Comparison of ENCODE assay signal across 8 cellular contexts in genomic region chr12:3838731-3839548, GRCh38. TPM values are rescaled to one million over a fixed set of nuclear protein-coding genes. Genes with fewer than 3 reads are reported as not detected.
DNase-seq lines count a peak whose midpoint lies in the region; ATAC-seq lines count a peak whose summit lies in the region.
"Not testable (repeated sequence)": the region's sequence is repeated elsewhere in the genome, so short reads cannot be mapped to it uniquely, and the experiment has no call there.

No MANE protein-coding gene starts in this region.

- CTCF ChIA-PET in activated CD4-positive, alpha-beta T cell treated with anti-CD3 and anti-CD28 coated beads, Interleukin-2, amount 10 ng/mL, durations not matched to agents 7 days and 5 days (lab: Charles Lee), result not testable (repeated sequence)

- ATAC-seq in HG02884 (IDR thresholded peaks at IDR 0.05; ENCODE audit: unreplicated experiment) (peak; percentile 55), left lobe of liver (peak; percentile 35)

- H3K4me1 Mint-ChIP-seq in activated CD4-positive, alpha-beta T cell treated with anti-CD3 and anti-CD28 coated beads, Interleukin-2, amount 10 ng/mL, durations not matched to agents 7 days and 5 days, result peaks cover 39% of the 10 kb centered on the region
- peaks cover 46% of the 10 kb centered on the region for H3K4me1 Mint-ChIP-seq in dendritic cell treated with granulocyte-macrophage colony-stimulating factor and Interleukin-4, amounts not matched to agents 40 ng/mL and 50 ng/mL, for 4 days (ENCODE audit: low read depth)
- H3K4me1 Mint-ChIP-seq in stimulated activated naive CD8-positive, alpha-beta T cell treated with anti-CD3 and anti-CD28 coated beads, Interleukin-15, Interleukin-2, amounts not matched to agents 100 ng/mL and 50 ng/mL, for 24 hours (ENCODE audit: low read depth), result peaks cover 64% of the 10 kb centered on the region

- POLR2A ChIA-PET in activated CD4-positive, alpha-beta T cell treated with anti-CD3 and anti-CD28 coated beads, Interleukin-2, amount 10 ng/mL, durations not matched to agents 7 days and 5 days (lab: Charles Lee), result not testable (repeated sequence)

- not testable (repeated sequence) for DNase-seq in activated CD4-positive, alpha-beta T cell treated with anti-CD3 and anti-CD28 coated beads, Interleukin-2, amount 10 ng/mL, durations not matched to agents 7 days and 5 days; left lobe of liver (ENCODE audit: low spot score)
- DNase-seq in activated gamma-delta T cell treated with Interleukin-2 at 50 U/mL for 16 hours, result peak; percentile 11
- DNase-seq in stimulated activated CD4-positive, alpha-beta T cell treated with anti-CD3 and anti-CD28 coated beads, Interleukin-1b, Interleukin-23, amount 100 ng/mL, for 24 hours (ENCODE audit: low read depth in 4 of 4, low spot score in 1 of 4), result peak in 3 of 4 experiments; percentile 4 to 6 (median 6)

- intact Hi-C loops in dendritic cell treated with granulocyte-macrophage colony-stimulating factor and Interleukin-4, amounts not matched to agents 40 ng/mL and 50 ng/mL, for 4 days (cut with micrococcal nuclease), result not testable (repeated sequence)

- not testable (repeated sequence) for H3K9me3 Mint-ChIP-seq in activated CD4-positive, alpha-beta T cell treated with anti-CD3 and anti-CD28 coated beads, Interleukin-2, amount 10 ng/mL, durations not matched to agents 7 days and 5 days
- peaks cover 10% of the 10 kb centered on the region for H3K9me3 Mint-ChIP-seq in dendritic cell treated with granulocyte-macrophage colony-stimulating factor and Interleukin-4, amounts not matched to agents 40 ng/mL and 50 ng/mL, for 4 days
- H3K9me3 Mint-ChIP-seq in stimulated activated naive CD8-positive, alpha-beta T cell treated with anti-CD3 and anti-CD28 coated beads, Interleukin-15, Interleukin-2, amounts not matched to agents 100 ng/mL and 50 ng/mL, for 24 hours, result peaks cover 11% of the 10 kb centered on the region

- H3K27ac Mint-ChIP-seq in activated CD4-positive, alpha-beta T cell treated with anti-CD3 and anti-CD28 coated beads, Interleukin-2, amount 10 ng/mL, durations not matched to agents 7 days and 5 days, result not testable (repeated sequence)
- H3K27ac Mint-ChIP-seq in dendritic cell treated with granulocyte-macrophage colony-stimulating factor and Interleukin-4, amounts not matched to agents 40 ng/mL and 50 ng/mL, for 4 days, result peak overlapping the region; percentile 85
- H3K27ac Mint-ChIP-seq in stimulated activated naive CD8-positive, alpha-beta T cell treated with anti-CD3 and anti-CD28 coated beads, Interleukin-15, Interleukin-2, amounts not matched to agents 100 ng/mL and 50 ng/mL, for 24 hours, result peak overlapping the region; percentile 54

- not testable (repeated sequence) for H3K27me3 Mint-ChIP-seq in activated CD4-positive, alpha-beta T cell treated with anti-CD3 and anti-CD28 coated beads, Interleukin-2, amount 10 ng/mL, durations not matched to agents 7 days and 5 days; dendritic cell treated with granulocyte-macrophage colony-stimulating factor and Interleukin-4, amounts not matched to agents 40 ng/mL and 50 ng/mL, for 4 days; stimulated activated naive CD8-positive, alpha-beta T cell treated with anti-CD3 and anti-CD28 coated beads, Interleukin-15, Interleukin-2, amounts not matched to agents 100 ng/mL and 50 ng/mL, for 24 hours

- H3K4me3 ChIP-seq in GM08714 (ENCODE audit: low read length), result peak overlapping the region; percentile 44; the same call in 1 of the 2 replicates

- peaks cover 67% of the 10 kb centered on the region for H3K36me3 Mint-ChIP-seq in activated CD4-positive, alpha-beta T cell treated with anti-CD3 and anti-CD28 coated beads, Interleukin-2, amount 10 ng/mL, durations not matched to agents 7 days and 5 days (ENCODE audit: low read depth)
- peaks cover 47% of the 10 kb centered on the region for H3K36me3 Mint-ChIP-seq in dendritic cell treated with granulocyte-macrophage colony-stimulating factor and Interleukin-4, amounts not matched to agents 40 ng/mL and 50 ng/mL, for 4 days (ENCODE audit: low read depth)
- H3K36me3 Mint-ChIP-seq in stimulated activated naive CD8-positive, alpha-beta T cell treated with anti-CD3 and anti-CD28 coated beads, Interleukin-15, Interleukin-2, amounts not matched to agents 100 ng/mL and 50 ng/mL, for 24 hours (ENCODE audit: low read depth), result peaks cover 58% of the 10 kb centered on the region

- H3K4me3 Mint-ChIP-seq in activated CD4-positive, alpha-beta T cell treated with anti-CD3 and anti-CD28 coated beads, Interleukin-2, amount 10 ng/mL, durations not matched to agents 7 days and 5 days, result peak overlapping the region; percentile 54
- peak overlapping the region; percentile 79 for H3K4me3 Mint-ChIP-seq in dendritic cell treated with granulocyte-macrophage colony-stimulating factor and Interleukin-4, amounts not matched to agents 40 ng/mL and 50 ng/mL, for 4 days
- peak overlapping the region; percentile 65 for H3K4me3 Mint-ChIP-seq in stimulated activated naive CD8-positive, alpha-beta T cell treated with anti-CD3 and anti-CD28 coated beads, Interleukin-15, Interleukin-2, amounts not matched to agents 100 ng/mL and 50 ng/mL, for 24 hours

RNA-seq across cellular contexts. Expression of gene PARP11, which starts 34.3 kb away (rescaled TPM):
- total RNA-seq in activated CD4-positive, alpha-beta T cell treated with anti-CD3 and anti-CD28 coated beads, Interleukin-2, amount 10 ng/mL, durations not matched to agents 7 days and 5 days, result 10 to 100 TPM; 49.1 to 53.6 TPM
- 4.8 TPM for total RNA-seq in left lobe of liver
